ENCODE assay signal across 8 cellular contexts in the genomic region with DNA sequence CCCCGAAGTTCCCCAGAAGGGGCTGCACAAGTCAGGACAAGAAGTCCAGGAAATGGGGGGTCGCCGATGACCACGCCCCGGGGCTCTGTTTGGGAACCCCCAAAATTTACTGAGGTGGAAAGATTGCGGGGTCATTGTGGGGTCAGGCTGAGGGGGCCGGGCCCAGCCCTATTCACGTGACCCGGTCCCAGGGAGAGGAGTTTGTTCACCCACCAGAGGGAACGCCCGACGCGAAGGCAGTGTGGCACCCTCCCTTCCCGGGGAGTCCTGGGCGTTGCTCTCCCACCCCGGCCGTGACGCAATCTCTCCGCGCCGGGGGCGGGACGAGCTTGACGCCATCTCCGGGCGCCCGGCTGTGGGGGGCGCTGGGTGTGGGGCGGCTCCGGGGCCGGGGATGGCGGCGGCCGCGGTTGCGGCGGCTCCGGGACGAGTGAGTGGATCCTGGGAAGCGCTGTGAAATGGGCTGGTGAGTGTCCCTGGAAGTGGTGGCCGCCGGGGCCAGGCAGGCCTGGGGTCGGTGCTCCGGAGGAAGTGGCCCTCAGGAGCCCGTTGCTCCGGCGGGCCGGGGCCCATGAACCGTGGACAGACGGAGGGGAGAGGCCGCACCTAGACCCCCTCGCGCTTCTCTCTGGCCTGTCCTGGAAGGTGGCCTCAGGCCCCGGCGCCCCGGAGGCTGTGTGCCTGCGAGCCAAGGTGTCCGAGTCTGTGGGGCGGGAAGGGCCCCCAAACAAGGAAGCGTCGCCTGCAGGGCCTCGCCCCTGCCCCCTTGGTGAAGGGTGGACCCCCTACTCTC. TPM values are rescaled to one million over a fixed set of nuclear protein-coding genes. Genes with fewer than 3 reads are reported as not detected.
A peak's percentile ranks its signal among the peaks of the same experiment; 100 is the strongest.
DNase-seq lines count a peak whose midpoint lies in the region; FAIRE-seq and TF ChIP-seq lines count a peak whose summit lies in the region.

A gene with protein sequence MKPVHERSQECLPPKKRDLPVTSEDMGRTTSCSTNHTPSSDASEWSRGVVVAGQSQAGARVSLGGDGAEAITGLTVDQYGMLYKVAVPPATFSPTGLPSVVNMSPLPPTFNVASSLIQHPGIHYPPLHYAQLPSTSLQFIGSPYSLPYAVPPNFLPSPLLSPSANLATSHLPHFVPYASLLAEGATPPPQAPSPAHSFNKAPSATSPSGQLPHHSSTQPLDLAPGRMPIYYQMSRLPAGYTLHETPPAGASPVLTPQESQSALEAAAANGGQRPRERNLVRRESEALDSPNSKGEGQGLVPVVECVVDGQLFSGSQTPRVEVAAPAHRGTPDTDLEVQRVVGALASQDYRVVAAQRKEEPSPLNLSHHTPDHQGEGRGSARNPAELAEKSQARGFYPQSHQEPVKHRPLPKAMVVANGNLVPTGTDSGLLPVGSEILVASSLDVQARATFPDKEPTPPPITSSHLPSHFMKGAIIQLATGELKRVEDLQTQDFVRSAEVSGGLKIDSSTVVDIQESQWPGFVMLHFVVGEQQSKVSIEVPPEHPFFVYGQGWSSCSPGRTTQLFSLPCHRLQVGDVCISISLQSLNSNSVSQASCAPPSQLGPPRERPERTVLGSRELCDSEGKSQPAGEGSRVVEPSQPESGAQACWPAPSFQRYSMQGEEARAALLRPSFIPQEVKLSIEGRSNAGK (plus strand): TSS at position 338 of the 793 bp plus-strand sequence. CDS start 3,765 bp downstream, outside the sequence.

- H3K4me3 Mint-ChIP-seq in H9, result peak within 1 kb of the TSS; percentile 90 to 94

- H4K8ac ChIP-seq in H9 (replicated peaks; ENCODE audit: insufficient read length, low read depth, low read length) (no peak within 1 kb of the TSS), neuronal stem cell (ENCODE audit: low read depth, low read length) (peak within 1 kb of the TSS; percentile 23)

- peaks cover 16 to 27% (median 27%) of the 10 kb centered on the region in 3 experiments; a peak in 6 of 7 replicates for H3K36me3 Mint-ChIP-seq in H9 (ENCODE audit: insufficient read depth in 1 of 3, low read depth in 3 of 3)

- H3K27ac Mint-ChIP-seq in H9, result peak within 1 kb of the TSS; percentile 83 to 98 (median 96)

- peaks cover 37% of the 10 kb centered on the region for H3K36me3 ChIP-seq in SJSA1
- peaks cover 21 to 33% of the 10 kb centered on the region in 2 donors for H3K36me3 ChIP-seq in neuronal stem cell (replicated peaks in 1 of 2; ENCODE audit: control insufficient read depth in 2 of 2, insufficient read depth in 2 of 2, low read length in 2 of 2)
- H3K36me3 ChIP-seq in subcutaneous abdominal adipose tissue (ENCODE audit: control insufficient read depth in 5 of 5, insufficient read depth in 5 of 5, low read length in 5 of 5), result peaks cover 6 to 29% (median 28%) of the 10 kb centered on the region in 5 donors

- H2BK12ac ChIP-seq in H9 (ENCODE audit: insufficient read length, low read depth, low read length), result no peak within 1 kb of the TSS
- no peak within 1 kb of the TSS for H2BK12ac ChIP-seq in neuronal stem cell (ENCODE audit: low read length)

- no peak for FAIRE-seq in frontal cortex (lab: Jason Lieb, UNC)

- H3K18ac ChIP-seq in H9 (ENCODE audit: insufficient read length, low read depth, low read length) (peak within 1 kb of the TSS; percentile 80), neuronal stem cell (ENCODE audit: low read length) (peak within 1 kb of the TSS; percentile 91)

- H3K9me3 Mint-ChIP-seq in H9, result no peaks in the 10 kb centered on the region

- H3K23ac ChIP-seq in H9 (ENCODE audit: insufficient read length, low read depth, low read length) (no peak within 1 kb of the TSS), neuronal stem cell (ENCODE audit: low read depth, low read length, poor library complexity) (peak within 1 kb of the TSS; percentile 93)

- H3K9ac ChIP-seq in H9 (ENCODE audit: extremely low read depth, insufficient read length, low read length), result peak within 1 kb of the TSS; percentile 60
- peak within 1 kb of the TSS; percentile 97 for H3K9ac ChIP-seq in neuronal stem cell (ENCODE audit: low read depth, low read length, poor library complexity)
- H3K9ac ChIP-seq in subcutaneous abdominal adipose tissue (ENCODE audit: low read length in 5 of 5), result peak within 1 kb of the TSS; percentile 73 to 100 (median 99)

- no peak within 1 kb of the TSS for H2AK5ac ChIP-seq in H9 (ENCODE audit: insufficient read length, low read length)
- peak within 1 kb of the TSS; percentile 94 for H2AK5ac ChIP-seq in neuronal stem cell (ENCODE audit: low read depth, low read length)

- H4K5ac ChIP-seq in H9 (ENCODE audit: insufficient read length, low read depth, low read length), result no peak within 1 kb of the TSS

- H3K79me1 ChIP-seq in H9 (ENCODE audit: insufficient read depth, low read depth, low read length, poor library complexity, severe bottlenecking) (no peaks in the 10 kb centered on the region), neuronal stem cell (ENCODE audit: low read depth, low read length) (peaks cover 8% of the 10 kb centered on the region)

- H3K27me3 ChIP-seq in H9 (ENCODE audit: insufficient read depth, low read length) (no peaks in the 10 kb centered on the region), SJSA1 (replicated peaks) (no peaks in the 10 kb centered on the region), neuronal stem cell (ENCODE audit: control insufficient read depth in 3 of 3, insufficient read depth in 3 of 3, low read depth in 1 of 3, low read length in 3 of 3) (no peaks in the 10 kb centered on the region), subcutaneous abdominal adipose tissue (ENCODE audit: control insufficient read depth in 5 of 5, insufficient read depth in 4 of 5, low read length in 5 of 5) (no peaks in the 10 kb centered on the region)

- H3K14ac ChIP-seq in H9 (ENCODE audit: insufficient read depth, low read length) (peak within 1 kb of the TSS; percentile 81), neuronal stem cell (ENCODE audit: low read length) (peak within 1 kb of the TSS; percentile 89)

- no peaks in the 10 kb centered on the region for H4K20me1 ChIP-seq in H9 (ENCODE audit: control insufficient read depth, insufficient read depth, insufficient read length)

- H3K56ac ChIP-seq in H9 (ENCODE audit: insufficient read length, low read depth, low read length), result no peak within 1 kb of the TSS

- no CpG with 5 or more reads among the region's 62 CpGs for WGBS in H9 (ENCODE audit: extremely low coverage, insufficient read length, low lambda C conversion rate)
- WGBS in neuronal stem cell (ENCODE audit: extremely low coverage in 2 of 2, insufficient read length in 2 of 2, insufficient replicate concordance in 1 of 2), 2 donors, result no CpG with 5 or more reads among the region's 62 CpGs

- H2BK20ac ChIP-seq in H9 (ENCODE audit: low read depth, low read length, poor library complexity, severe bottlenecking), result no peak within 1 kb of the TSS

- H3K4me1 Mint-ChIP-seq in H9, result peaks cover 8 to 13% of the 10 kb centered on the region in 2 experiments

- H2AFZ ChIP-seq in H9 (ENCODE audit: low read length), result no peak within 1 kb of the TSS
- peak within 1 kb of the TSS; percentile 93 for H2AFZ ChIP-seq in neuronal stem cell (ENCODE audit: low read length)

- H3K9me3 ChIP-seq in H9 (ENCODE audit: control insufficient read depth, low read depth, low read length), result no peaks in the 10 kb centered on the region
- H3K9me3 ChIP-seq in SJSA1 (replicated peaks), result no peaks in the 10 kb centered on the region
- no peaks in the 10 kb centered on the region for H3K9me3 ChIP-seq in neuronal stem cell (replicated peaks in 1 of 2; ENCODE audit: control insufficient read depth in 2 of 2, insufficient read depth in 1 of 2, low read depth in 1 of 2, low read length in 2 of 2)
- H3K9me3 ChIP-seq in subcutaneous abdominal adipose tissue (ENCODE audit: control insufficient read depth in 5 of 5, low read length in 5 of 5), result no peaks in the 10 kb centered on the region

- peak; percentile 80 for DNase-seq in G401 (ENCODE audit: low spot score)
- DNase-seq in H9, result peak; percentile 87
- peak; percentile 92 for DNase-seq in M059J (ENCODE audit: low read depth)
- DNase-seq in SJSA1 (ENCODE audit: low read depth in 1 of 2, low spot score in 2 of 2), result peak; percentile 87 to 90
- DNase-seq in activated naive CD4-positive, alpha-beta T cell (lab: John Stamatoyannopoulos, UW), result peak; percentile 80 to 91 (median 86)
- DNase-seq in frontal cortex (ENCODE audit: low spot score in 2 of 2), result peak; percentile 97 to 98
- DNase-seq in neuronal stem cell (ENCODE audit: low spot score), result peak; percentile 88

- no peaks in the 10 kb centered on the region; the same call in 1 of the 2 replicates for H3K27me3 Mint-ChIP-seq in H9 (ENCODE audit: low read depth)

- no peak within 1 kb of the TSS for H2BK120ac ChIP-seq in H9 (ENCODE audit: low read depth, low read length, poor library complexity, severe bottlenecking)
- peak within 1 kb of the TSS; percentile 72 for H2BK120ac ChIP-seq in neuronal stem cell (ENCODE audit: low read depth, low read length)

- H3K79me2 ChIP-seq in H9 (ENCODE audit: insufficient read depth, low read length), result peaks cover 12% of the 10 kb centered on the region; the same call in 1 of the 2 replicates

- H3T11ph ChIP-seq in H9 (ENCODE audit: low read length), result no peak within 1 kb of the TSS

- H3K4ac ChIP-seq in H9 (ENCODE audit: low read depth, low read length) (peak within 1 kb of the TSS; percentile 32), neuronal stem cell (ENCODE audit: low read length) (no peak within 1 kb of the TSS)

- H3K23me2 ChIP-seq in H9 (ENCODE audit: insufficient read length, low read depth, low read length, poor library complexity, severe bottlenecking), result peaks cover 5% of the 10 kb centered on the region

- H3K4me1 ChIP-seq in H9 (ENCODE audit: insufficient read depth, low read length), result peaks cover 3% of the 10 kb centered on the region; the same call in 1 of the 2 replicates
- peaks cover 9% of the 10 kb centered on the region; the same call in 1 of the 2 replicates for H3K4me1 ChIP-seq in SJSA1 (replicated peaks)
- peaks cover 6 to 7% of the 10 kb centered on the region in 2 donors for H3K4me1 ChIP-seq in neuronal stem cell (ENCODE audit: control insufficient read depth in 2 of 2, insufficient read depth in 1 of 2, low read depth in 1 of 2, low read length in 2 of 2)
- peaks cover 3 to 30% (median 24%) of the 10 kb centered on the region in 5 donors for H3K4me1 ChIP-seq in subcutaneous abdominal adipose tissue (ENCODE audit: control insufficient read depth in 5 of 5, insufficient read depth in 5 of 5, low read length in 5 of 5)

- H4K91ac ChIP-seq in H9 (ENCODE audit: insufficient read length, low read depth, low read length) (no peak within 1 kb of the TSS), neuronal stem cell (ENCODE audit: low read depth, low read length, poor library complexity) (no peak within 1 kb of the TSS)

- H3K4me2 ChIP-seq in H9 (ENCODE audit: insufficient read depth, insufficient read length, low read length), result peak within 1 kb of the TSS; percentile 88
- peak within 1 kb of the TSS; percentile 94 for H3K4me2 ChIP-seq in neuronal stem cell (ENCODE audit: insufficient read depth, low read length, poor library complexity, severe bottlenecking)

- H2BK5ac ChIP-seq in H9 (ENCODE audit: insufficient read length, low read length), result no peak within 1 kb of the TSS
- H2BK5ac ChIP-seq in neuronal stem cell (ENCODE audit: low read length), result peak within 1 kb of the TSS; percentile 75

- TF ChIP-seq CTCF in H9 (conservative IDR thresholded peaks at IDR 0.05), result no peak

- in situ Hi-C loops in G401 (cut with HindIII; ENCODE audit: low sequenced_read_pairs), result no loop called here

- H3K4me3 ChIP-seq in SJSA1 (peak within 1 kb of the TSS; percentile 80), neuronal stem cell (ENCODE audit: low read length in 2 of 2) (peak within 1 kb of the TSS; percentile 67 to 97), subcutaneous abdominal adipose tissue (ENCODE audit: low read depth in 1 of 5, low read length in 5 of 5) (peak within 1 kb of the TSS; percentile 88 to 97 (median 97))

- H2BK15ac ChIP-seq in H9 (ENCODE audit: low read depth, low read length), result no peak within 1 kb of the TSS
- no peak within 1 kb of the TSS for H2BK15ac ChIP-seq in neuronal stem cell (ENCODE audit: low read length)

- H3K27ac ChIP-seq in H9 (ENCODE audit: insufficient read length, low read depth, low read length), result no peak within 1 kb of the TSS
- peak within 1 kb of the TSS; percentile 53 for H3K27ac ChIP-seq in SJSA1
- no peak within 1 kb of the TSS for H3K27ac ChIP-seq in neuronal stem cell (replicated peaks; ENCODE audit: low read length)
- H3K27ac ChIP-seq in subcutaneous abdominal adipose tissue (ENCODE audit: low read depth, low read length), result peak within 1 kb of the TSS; percentile 85

RNA-seq across cellular contexts. Expression of the gene that starts here (rescaled TPM):
- total RNA-seq in G401 (2014; rRNA removed; shearing (Covaris generic)), result 5.7 and 6.8 TPM in 2 replicates
- 30.1 and 30.3 TPM in 2 replicates for total RNA-seq in H9 (2021)
- 10.5 and 15.0 TPM in 2 replicates for total RNA-seq in M059J (2014; rRNA removed; shearing (Covaris generic))
- 9.9 and 24.2 TPM in 2 replicates for total RNA-seq in SJSA1 (2014; rRNA removed; shearing (Covaris generic))
- 7.7 TPM for total RNA-seq in frontal cortex
- polyA plus RNA-seq in neuronal stem cell (2013, experiment 1 of 2), result 11.0 TPM
- polyA plus RNA-seq in neuronal stem cell (2013, experiment 2 of 2), result 10.9 TPM

Comparison
In these comparisons a context has a peak if more than half of its experiments do, and no peak if none do; other contexts are left out.
1. H3K27ac ChIP-seq: peak in SJSA1 (single experiment) and subcutaneous abdominal adipose tissue (single experiment); none in H9 (single experiment) and neuronal stem cell (single experiment).
2. Peak in every context shown above with its lines, with median percentiles within 50 percentile points of each other: DNase-seq, H3K9ac ChIP-seq and H3K4me3 ChIP-seq.